In genomic region chr6:129660346-129660676, GRCh38 we compare ENCODE assay signal across 1 cellular context.
TF ChIP-seq lines count a peak whose summit lies in the region.

No MANE protein-coding gene starts in this region.

TF ChIP-seq in WTC11, 78 proteins besides CTCF, POLR2A, EP300 and RAD21 (continued from another document):
- TF ChIP-seq OVOL2 (CRISPR knock-in tag; IDR thresholded peaks at IDR 0.05; ENCODE audit: borderline replicate concordance) = no peak
- no peak for TF ChIP-seq USF1 (CRISPR knock-in tag; IDR thresholded peaks at IDR 0.05)
TF ChIP-seq in WTC11: peak in this region for 0.
